18 cellular contexts compared by ENCODE assay signal in genomic region chr15:98842192-98842972, GRCh38.
A peak's percentile ranks its signal among the peaks of the same experiment; 100 is the strongest.
DNase-seq lines count a peak whose midpoint lies in the region; ATAC-seq, FAIRE-seq and TF ChIP-seq lines count a peak whose summit lies in the region.
"Had no signal": no experiment of that assay in that cellular context is flagged by ENCODE, and none has a peak within 500 bp of the region (broad histone marks: within the 10 kb centered on the region; RNA-seq: fewer than 3 reads in every experiment).

No MANE protein-coding gene starts in this region.

- H3K9me3 ChIP-seq in HUES48 (ENCODE audit: control insufficient read depth, insufficient read depth, low read length) (no peaks in the 10 kb centered on the region), neutrophil (no peaks in the 10 kb centered on the region)
- H3K9me3 ChIP-seq: transverse colon had no signal

- no peak for FAIRE-seq in bronchial epithelial cell (lab: Jason Lieb, UNC)
- FAIRE-seq: K562, kidney had no signal

- no peak for ATAC-seq in GM19035 (IDR thresholded peaks at IDR 0.05; ENCODE audit: unreplicated experiment)
- no peak for ATAC-seq in GM21390 (IDR thresholded peaks at IDR 0.05; ENCODE audit: unreplicated experiment)
- ATAC-seq in HG02623 (IDR thresholded peaks at IDR 0.05; ENCODE audit: unreplicated experiment): no peak
- ATAC-seq: K562; natural killer cell treated with Interleukin-12 subunit alpha and Interleukin-12 subunit beta and Interleukin-15 and Interleukin-18, amount 100 ng/mL, for 72 hours had no signal

- H3K27me3 ChIP-seq in HUES48 (ENCODE audit: control insufficient read depth, insufficient read depth, low read length) (no peaks in the 10 kb centered on the region), bronchial epithelial cell (ENCODE audit: control insufficient read depth, insufficient read depth, low read length) (no peaks in the 10 kb centered on the region), neutrophil (no peaks in the 10 kb centered on the region)
- H3K27me3 ChIP-seq: transverse colon had no signal

- H3K4me3 ChIP-seq in AG10803 (ENCODE audit: low read length): no peak overlapping the region
- H3K4me3 ChIP-seq in HUES48 (ENCODE audit: low read depth, low read length): no peak overlapping the region
- no peak overlapping the region for H3K4me3 ChIP-seq in bronchial epithelial cell (ENCODE audit: low read depth, low read length)
- H3K4me3 ChIP-seq in neutrophil (ENCODE audit: low read depth in 1 of 2, low read length in 1 of 2): peak overlapping the region; percentile 18 to 20
- H3K4me3 ChIP-seq: K562, transverse colon had no signal

- no peak for TF ChIP-seq CTCF in AG10803 (conservative IDR thresholded peaks at IDR 0.05; ENCODE audit: low read length)
- TF ChIP-seq CTCF in bronchial epithelial cell (IDR thresholded peaks at IDR 0.05; ENCODE audit: insufficient read depth, low read length, severe bottlenecking): no peak
- TF ChIP-seq CTCF in neutrophil (IDR thresholded peaks at IDR 0.05): no peak

- no peak overlapping the region for H3K9ac ChIP-seq in HUES48 (ENCODE audit: low read depth, low read length)

- DNase-seq in AG10803 (ENCODE audit: low read depth) (peak; percentile 17), bronchial epithelial cell (ENCODE audit: low read depth) (peak; percentile 29)
- no peak for DNase-seq in activated CD4-positive, alpha-beta T cell treated with anti-CD3 and anti-CD28 coated beads for 4 hours
- DNase-seq: activated CD4-positive, alpha-beta T cell treated with anti-CD3 and anti-CD28 coated beads for 1 hour; effector CD4-positive, alpha-beta T cell; kidney; mesenchymal stem cell; NCI-H1048; NCI-H2029 treated with DMSO at 0.1 percent for 48 hours; NCI-H524 treated with DMSO at 0.1 percent for 48 hours; transverse colon had no signal

- H3K27ac ChIP-seq in HUES48 (ENCODE audit: low read depth, low read length): peak overlapping the region; percentile 43
- H3K27ac ChIP-seq in neutrophil: peak overlapping the region; percentile 82
- H3K27ac ChIP-seq: transverse colon had no signal

- H3K36me3 ChIP-seq in HUES48 (ENCODE audit: control insufficient read depth, insufficient read depth, low read length): peaks cover 3% of the 10 kb centered on the region; the same call in 1 of the 2 replicates
- no peaks in the 10 kb centered on the region for H3K36me3 ChIP-seq in bronchial epithelial cell (ENCODE audit: control insufficient read depth, insufficient read depth, low read length)
- no peaks in the 10 kb centered on the region for H3K36me3 ChIP-seq in neutrophil
- H3K36me3 ChIP-seq: transverse colon had no signal

- H3K4me1 ChIP-seq in HUES48 (ENCODE audit: control insufficient read depth, insufficient read depth, low read length): peaks cover 46% of the 10 kb centered on the region
- peaks cover 48 to 54% of the 10 kb centered on the region in 2 experiments for H3K4me1 ChIP-seq in neutrophil (ENCODE audit: control insufficient read depth in 1 of 2, insufficient read depth in 1 of 2, low read depth in 1 of 2, low read length in 1 of 2)

Comparison
In these comparisons a context has a peak if more than half of its experiments do, and no peak if none do; other contexts are left out.
1. DNase-seq: peak in AG10803 (single experiment) and bronchial epithelial cell (single experiment); none in activated CD4-positive, alpha-beta T cell treated with anti-CD3 and anti-CD28 coated beads for 4 hours (0 of 2).
2. H3K4me3 ChIP-seq: peak in neutrophil (2 of 2); none in AG10803 (single experiment), HUES48 (single experiment) and bronchial epithelial cell (single experiment).